22 cellular contexts compared by ENCODE assay signal in genomic region chr3:144148356-144148755, GRCh38.
"Had no signal": no experiment of that assay in that cellular context is flagged by ENCODE, and none has a peak within 500 bp of the region (broad histone marks: within the 10 kb centered on the region; RNA-seq: fewer than 3 reads in every experiment).

No MANE protein-coding gene starts in this region.

- H3K4me1 ChIP-seq: colonic mucosa, gastrocnemius medialis, heart right ventricle, left lung, lower lobe of right lung had no signal

- H3K27ac ChIP-seq: colonic mucosa, esophagus muscularis mucosa, gastrocnemius medialis, heart right ventricle, left lung, lower lobe of right lung had no signal

- ATAC-seq: effector memory CD8-positive, alpha-beta T cell; gastrocnemius medialis; heart right ventricle; left cardiac atrium; left lung; left ventricle myocardium superior; lower lobe of right lung; mucosa of descending colon; naive thymus-derived CD8-positive, alpha-beta T cell had no signal

- H3K27me3 Mint-ChIP-seq: dendritic cell treated with granulocyte-macrophage colony-stimulating factor and Interleukin-4, amounts not matched to agents 40 ng/mL and 50 ng/mL, for 4 days had no signal

- DNase-seq: colonic mucosa; cortex of kidney; effector CD8-positive, alpha-beta T cell; effector memory CD8-positive, alpha-beta T cell; endodermal cell; foreskin melanocyte; gastrocnemius medialis; glutamatergic neuron; head of caudate nucleus; heart right ventricle; hippocampal formation; left cardiac atrium; left lung; left ventricle myocardium superior; lower lobe of right lung; mesenchymal stem cell; mucosa of descending colon; naive B cell; naive thymus-derived CD8-positive, alpha-beta T cell had no signal

- H3K9me3 Mint-ChIP-seq: dendritic cell treated with granulocyte-macrophage colony-stimulating factor and Interleukin-4, amounts not matched to agents 40 ng/mL and 50 ng/mL, for 4 days; effector memory CD8-positive, alpha-beta T cell; endodermal cell; mesothelial cell of epicardium; naive thymus-derived CD8-positive, alpha-beta T cell had no signal

- H3K4me1 Mint-ChIP-seq: endodermal cell; mesothelial cell of epicardium; naive B cell; naive thymus-derived CD8-positive, alpha-beta T cell had no signal

- H3K36me3 Mint-ChIP-seq: mesothelial cell of epicardium, naive B cell had no signal

- H3K9me3 ChIP-seq: colonic mucosa, esophagus muscularis mucosa, gastrocnemius medialis, heart right ventricle, left lung, lower lobe of right lung, mucosa of descending colon had no signal

- H3K4me3 Mint-ChIP-seq: dendritic cell treated with granulocyte-macrophage colony-stimulating factor and Interleukin-4, amounts not matched to agents 40 ng/mL and 50 ng/mL, for 4 days; effector memory CD8-positive, alpha-beta T cell; endodermal cell; mesothelial cell of epicardium; naive B cell; naive thymus-derived CD8-positive, alpha-beta T cell had no signal

- H3K4me3 ChIP-seq: colonic mucosa, gastrocnemius medialis, heart right ventricle, left lung, lower lobe of right lung, mucosa of descending colon had no signal

- H3K27ac Mint-ChIP-seq: dendritic cell treated with granulocyte-macrophage colony-stimulating factor and Interleukin-4, amounts not matched to agents 40 ng/mL and 50 ng/mL, for 4 days; effector memory CD8-positive, alpha-beta T cell; endodermal cell; mesothelial cell of epicardium; naive B cell had no signal

- H3K36me3 ChIP-seq: colonic mucosa, esophagus muscularis mucosa, gastrocnemius medialis, heart right ventricle, left lung, lower lobe of right lung had no signal
